16 cellular contexts compared by ENCODE assay signal in genomic region chr20:21151791-21152190, GRCh38. TPM values are rescaled to one million over a fixed set of nuclear protein-coding genes. Genes with fewer than 3 reads are reported as not detected.
A peak's percentile ranks its signal among the peaks of the same experiment; 100 is the strongest.
DNase-seq lines count a peak whose midpoint lies in the region; ATAC-seq, FAIRE-seq and TF ChIP-seq lines count a peak whose summit lies in the region.
"Had no signal": no experiment of that assay in that cellular context is flagged by ENCODE, and none has a peak within 500 bp of the region (broad histone marks: within the 10 kb centered on the region; RNA-seq: fewer than 3 reads in every experiment).

No MANE protein-coding gene starts in this region.

- no peaks in the 10 kb centered on the region for H3K79me2 ChIP-seq in HepG2 (ENCODE audit: insufficient read depth, low read length)

- H3K9ac ChIP-seq in HepG2 (ENCODE audit: insufficient read depth, low read depth, low read length) = no peak overlapping the region
- H3K9ac ChIP-seq: BLaER1 had no signal

- FAIRE-seq in HepG2 (lab: Jason Lieb, UNC) = no peak
- FAIRE-seq: GM12878, H1, HTR-8/SVneo had no signal

- TF ChIP-seq CTCF in HepG2 (CRISPR knock-in tag; IDR thresholded peaks at IDR 0.05) = no peak
- no peak for TF ChIP-seq CTCF in right lobe of liver (IDR thresholded peaks at IDR 0.05)
- TF ChIP-seq CTCF in sigmoid colon (IDR thresholded peaks at IDR 0.05) = no peak

- CTCF ChIA-PET in HepG2 (lab: Yijun Ruan, JAX; ENCODE audit: low intra/inter-chr PET ratio, low total read pairs) = no interaction called here

- no peak for DNase-seq in HepG2 (ENCODE audit: low spot score)
- no peak for DNase-seq in right lobe of liver
- peak; percentile 17 for DNase-seq in globus pallidus (ENCODE audit: low spot score)
- no peak for DNase-seq in sigmoid colon
- DNase-seq in AML-193 (lab: John Stamatoyannopoulos, UW) = no peak
- no peak for DNase-seq in kidney tubule cell (ENCODE audit: low spot score)
- DNase-seq in activated CD4-positive, alpha-beta T cell treated with anti-CD3 and anti-CD28 coated beads for 48 hours = no peak
- DNase-seq: CD4-positive, alpha-beta memory T cell; DMS79 treated with DMSO at 0.1 percent for 48 hours; H9 had no signal

- TF ChIP-seq RAD21 in HepG2 (CRISPR knock-in tag; IDR thresholded peaks at IDR 0.05) = no peak

- WGBS in HepG2 (ENCODE audit: low lambda C conversion rate) = 96% methylated on average over 5 of the region's 5 CpGs
- 93% methylated on average over 3 of the region's 5 CpGs for WGBS in right lobe of liver (ENCODE audit: insufficient coverage, low coverage, low lambda C conversion rate, missing lambda C conversion rate)
- 96% methylated on average over 5 of the region's 5 CpGs for WGBS in sigmoid colon, 2 donors

- H4K20me1 ChIP-seq in HepG2 (ENCODE audit: insufficient read depth, low read length) = no peaks in the 10 kb centered on the region
- H4K20me1 ChIP-seq: BLaER1 had no signal

- no peaks in the 10 kb centered on the region for H3K9me3 ChIP-seq in HepG2 (ENCODE audit: low read length)
- no peaks in the 10 kb centered on the region for H3K9me3 ChIP-seq in right lobe of liver
- no peaks in the 10 kb centered on the region for H3K9me3 ChIP-seq in sigmoid colon

- no TSS peak for BruUV-seq in HepG2 (replicated peaks; lab: Mats Ljungman, UMichigan)

- POLR2A ChIA-PET in HepG2 (lab: Yijun Ruan, JAX) = no interaction called here

- in situ Hi-C loops in HepG2 (cut with HindIII; ENCODE audit: extremely low pct_ligation_motif_present, low pct_unique_long_range_greater_than_20kb) = no loop called here

- H2AFZ ChIP-seq in HepG2 (ENCODE audit: low read length) = no peak overlapping the region

- peaks cover 21 to 44% of the 10 kb centered on the region in 2 experiments for H3K36me3 ChIP-seq in HepG2 (replicated peaks in 1 of 2; ENCODE audit: control insufficient read depth in 1 of 2, insufficient read depth in 2 of 2, low read length in 2 of 2)
- H3K36me3 ChIP-seq in right lobe of liver = no peaks in the 10 kb centered on the region
- peaks cover 0 to 32% (median 0%) of the 10 kb centered on the region in 4 donors for H3K36me3 ChIP-seq in sigmoid colon

- H3K4me1 ChIP-seq in HepG2 (ENCODE audit: insufficient read depth, low read length) = no peaks in the 10 kb centered on the region
- H3K4me1 ChIP-seq in right lobe of liver = no peaks in the 10 kb centered on the region
- H3K4me1 ChIP-seq in sigmoid colon = peaks cover 0 to 34% (median 18%) of the 10 kb centered on the region in 4 donors
- H3K4me1 ChIP-seq: BLaER1 had no signal

- H3K27ac ChIP-seq in HepG2 (ENCODE audit: extremely low read length, insufficient read depth, low read length) (no peak overlapping the region), right lobe of liver (no peak overlapping the region), sigmoid colon (peak overlapping the region in 3 of 4 donors; percentile 78 to 86 (median 83))
- H3K27ac ChIP-seq: BLaER1 had no signal

- H3K27me3 ChIP-seq in HepG2 (ENCODE audit: control insufficient read depth in 1 of 2, insufficient read depth in 2 of 2, low read length in 2 of 2) (no peaks in the 10 kb centered on the region), right lobe of liver (no peaks in the 10 kb centered on the region), sigmoid colon (no peaks in the 10 kb centered on the region)
- H3K27me3 ChIP-seq: BLaER1 had no signal

- H3K4me3 ChIP-seq in HepG2 (replicated peaks in 1 of 3; ENCODE audit: insufficient read depth in 1 of 3, low read depth in 2 of 3, low read length in 3 of 3) (no peak overlapping the region), right lobe of liver (no peak overlapping the region), sigmoid colon (no peak overlapping the region)
- H3K4me3 ChIP-seq: BLaER1, GM12878 had no signal

- ATAC-seq in HepG2 (no peak), right lobe of liver (no peak)
- ATAC-seq: GM12878 had no signal

- H3K4me2 ChIP-seq in HepG2 (ENCODE audit: low read depth, low read length) = no peak overlapping the region
- H3K4me2 ChIP-seq: BLaER1 had no signal

- no peak for TF ChIP-seq POLR2A in HepG2 (IDR thresholded peaks at IDR 0.05; ENCODE audit: insufficient read depth in 1 of 2, low read depth in 2 of 2, low read length in 2 of 2)
- TF ChIP-seq POLR2A in right lobe of liver (IDR thresholded peaks at IDR 0.05) = no peak
- TF ChIP-seq POLR2A in sigmoid colon (IDR thresholded peaks at IDR 0.05) = no peak

- TF ChIP-seq EP300 in HepG2 (IDR thresholded peaks at IDR 0.05; ENCODE audit: low read depth in 2 of 2, low read length in 2 of 2) (no peak), HepG2 (CRISPR knock-in tag; IDR thresholded peaks at IDR 0.05; ENCODE audit: borderline replicate concordance) (no peak), sigmoid colon (IDR thresholded peaks at IDR 0.05) (no peak)

- intact Hi-C loops in HepG2 (cut with micrococcal nuclease; ENCODE audit: unreplicated experiment) = no loop called here
- intact Hi-C loops in right lobe of liver (cut with DNase I) = no loop called here
- intact Hi-C loops in sigmoid colon (cut with DNase I) = loop anchor here (5.0 kb wide), 1 partner anchor 41 kb away; no protein-coding TSS in a partner anchor

TF ChIP-seq in HepG2, 621 proteins besides CTCF, POLR2A, EP300 and RAD21:
- no peak for TF ChIP-seq ZFP91 (CRISPR knock-in tag; IDR thresholded peaks at IDR 0.05; ENCODE audit: borderline replicate concordance)
- 0 out of 2 replicates have a peak, but pooled peaks have one; percentile 12 for TF ChIP-seq ZNF354B (CRISPR knock-in tag; IDR thresholded peaks at IDR 0.05)

RNA-seq across cellular contexts. Expression of gene KIZ, which starts 25.9 kb away (rescaled TPM):
- total RNA-seq in HepG2 (2016; rRNA removed; fragmentation: Illumina TruSeq; extraction: Trizol) (46.3 and 55.6 TPM in 2 replicates), right lobe of liver (10 to 100 TPM in 1 of 6 experiments, 1 to 10 TPM in 5; 5.1 to 11.5 (median 7.4) TPM), sigmoid colon (100 to 1,000 TPM; 171 to 291 (median 193) TPM)
- total RNA-seq in HepG2 (2016; cell fraction: cytosol; rRNA removed; fragmentation: Illumina TruSeq; extraction: Trizol; ENCODE audit: low read depth) = 20.4 and 20.5 TPM in 2 replicates
- 48.0 and 57.7 TPM in 2 replicates for total RNA-seq in HepG2 (2016; cell fraction: insoluble cytoplasmic fraction; rRNA removed; fragmentation: Illumina TruSeq; extraction: Trizol)
- 22.8 and 24.5 TPM in 2 replicates for total RNA-seq in HepG2 (2016; cell fraction: membrane; rRNA removed; fragmentation: Illumina TruSeq; extraction: Trizol)
- total RNA-seq in HepG2 (2016; cell fraction: nucleus; rRNA removed; fragmentation: Illumina TruSeq; extraction: Trizol) = 64.1 and 65.7 TPM in 2 replicates
- polyA plus RNA-seq in HepG2 (2011; rRNA removed) (77.9 and 114 TPM in 2 replicates), sigmoid colon (10 to 100 TPM in 1 of 3 donors, 1 to 10 TPM in 2; 5.1 to 15.0 (median 9.4) TPM)
- 33.9 and 39.9 TPM in 2 replicates for polyA plus RNA-seq in HepG2 (2011; cell fraction: cytosol; rRNA removed)
- 223 and 433 TPM in 2 replicates for polyA plus RNA-seq in HepG2 (2011; cell fraction: nucleus; rRNA removed)
- 40.7 and 57.0 TPM in 2 replicates for polyA plus RNA-seq in HepG2 (2012)
- 9.0 and 10.7 TPM in 2 replicates for polyA plus RNA-seq in HepG2 (2016; cell fraction: cytosol; fragmentation: Illumina TruSeq; extraction: Trizol; ENCODE audit: low read depth)
- polyA plus RNA-seq in HepG2 (2016; cell fraction: insoluble cytoplasmic fraction; fragmentation: Illumina TruSeq; extraction: Trizol; ENCODE audit: low read depth) = 48.1 and 51.2 TPM in 2 replicates
- polyA plus RNA-seq in HepG2 (2016; cell fraction: membrane; fragmentation: Illumina TruSeq; extraction: Trizol; ENCODE audit: low read depth) = 13.9 and 15.1 TPM in 2 replicates
- 69.5 and 81.6 TPM in 2 replicates for polyA plus RNA-seq in HepG2 (2016; cell fraction: nucleus; fragmentation: Illumina TruSeq; extraction: Trizol; ENCODE audit: insufficient read depth, low read depth)
- 4.7 and 26.3 TPM in 2 replicates for polyA minus RNA-seq in HepG2 (2011; rRNA and poly(A)+ RNA removed; ENCODE audit: low replicate concordance)
- 28.5 and 33.0 TPM in 2 replicates for polyA minus RNA-seq in HepG2 (2011; cell fraction: cytosol; rRNA and poly(A)+ RNA removed)
- polyA minus RNA-seq in HepG2 (2011; cell fraction: nucleus; rRNA and poly(A)+ RNA removed) = 210 and 232 TPM in 2 replicates

RNA-seq across cellular contexts. Expression of gene LINC00237, which starts 45.6 kb away (rescaled TPM):
- total RNA-seq in HepG2 (2016; rRNA removed; fragmentation: Illumina TruSeq; extraction: Trizol) = not detected in 2 replicates
- total RNA-seq in HepG2 (2016; cell fraction: cytosol; rRNA removed; fragmentation: Illumina TruSeq; extraction: Trizol; ENCODE audit: low read depth) = not detected in 2 replicates
- not detected in 2 replicates for total RNA-seq in HepG2 (2016; cell fraction: insoluble cytoplasmic fraction; rRNA removed; fragmentation: Illumina TruSeq; extraction: Trizol)
- not detected in 2 replicates for total RNA-seq in HepG2 (2016; cell fraction: membrane; rRNA removed; fragmentation: Illumina TruSeq; extraction: Trizol)
- not detected in 2 replicates for total RNA-seq in HepG2 (2016; cell fraction: nucleus; rRNA removed; fragmentation: Illumina TruSeq; extraction: Trizol)
- not detected in 2 replicates for polyA plus RNA-seq in HepG2 (2011; rRNA removed)
- polyA plus RNA-seq in HepG2 (2011; cell fraction: cytosol; rRNA removed) = not detected in 2 replicates
- polyA plus RNA-seq in HepG2 (2011; cell fraction: nucleus; rRNA removed) = not detected in 2 replicates
- not detected in 2 replicates for polyA plus RNA-seq in HepG2 (2012)
- polyA plus RNA-seq in HepG2 (2016; cell fraction: cytosol; fragmentation: Illumina TruSeq; extraction: Trizol; ENCODE audit: low read depth) = not detected in 2 replicates
- polyA plus RNA-seq in HepG2 (2016; cell fraction: insoluble cytoplasmic fraction; fragmentation: Illumina TruSeq; extraction: Trizol; ENCODE audit: low read depth) = not detected in 2 replicates
- polyA plus RNA-seq in HepG2 (2016; cell fraction: membrane; fragmentation: Illumina TruSeq; extraction: Trizol; ENCODE audit: low read depth) = not detected in 2 replicates
- not detected in 2 replicates for polyA plus RNA-seq in HepG2 (2016; cell fraction: nucleus; fragmentation: Illumina TruSeq; extraction: Trizol; ENCODE audit: insufficient read depth, low read depth)
- polyA minus RNA-seq in HepG2 (2011; rRNA and poly(A)+ RNA removed; ENCODE audit: low replicate concordance) = not detected in 2 replicates
- polyA minus RNA-seq in HepG2 (2011; cell fraction: cytosol; rRNA and poly(A)+ RNA removed) = not detected in 2 replicates
- polyA minus RNA-seq in HepG2 (2011; cell fraction: nucleus; rRNA and poly(A)+ RNA removed) = not detected in 2 replicates
- not detected for total RNA-seq in right lobe of liver
- not detected for total RNA-seq in sigmoid colon
- polyA plus RNA-seq in sigmoid colon = not detected
- total RNA-seq: A172; CD4-positive, alpha-beta memory T cell; GM12878 had no signal
- polyA plus RNA-seq: CD4-positive, alpha-beta memory T cell; GM12878; IgD-negative memory B cell had no signal

Comparison
In these comparisons a context has a peak if more than half of its experiments do, and no peak if none do; other contexts are left out.
1. H3K27ac ChIP-seq: peak in sigmoid colon (3 of 4); none in HepG2 (single experiment) and right lobe of liver (0 of 3).